Comparison of ENCODE assay signal across 18 cellular contexts in genomic region chr6:22108199-22108598, GRCh38.
DNase-seq lines count a peak whose midpoint lies in the region; ATAC-seq and TF ChIP-seq lines count a peak whose summit lies in the region.
"Had no signal": no experiment of that assay in that cellular context is flagged by ENCODE, and none has a peak within 500 bp of the region (broad histone marks: within the 10 kb centered on the region; RNA-seq: fewer than 3 reads in every experiment).

No MANE protein-coding gene starts in this region.

- H3K36me3 ChIP-seq in HEK293 (ENCODE audit: control insufficient read depth in 2 of 2, insufficient read depth in 1 of 2, low read length in 2 of 2) = no peaks in the 10 kb centered on the region

- intact Hi-C loops in left ventricle myocardium superior (cut with micrococcal nuclease) = no loop called here

- ATAC-seq in left ventricle myocardium superior = peak; percentile 91
- ATAC-seq in HG03139 (IDR thresholded peaks at IDR 0.05; ENCODE audit: unreplicated experiment) = no peak

- H3K4me1 Mint-ChIP-seq in brain = peaks cover 27% of the 10 kb centered on the region
- H3K4me1 Mint-ChIP-seq: activated CD4-positive, alpha-beta T cell treated with anti-CD3 and anti-CD28 coated beads, Interleukin-2, amount 10 ng/mL, durations not matched to agents 24 days and 14 days; activated naive CD4-positive, alpha-beta T cell treated with anti-CD3 and anti-CD28 coated beads, Interleukin-2, amount 50 U/mL, for 24 hours; endodermal cell; neural crest cell had no signal

- POLR2A ChIA-PET in HEK293 (lab: Yijun Ruan, JAX) = no interaction called here

- TF ChIP-seq CTCF in AG10803 (conservative IDR thresholded peaks at IDR 0.05; ENCODE audit: low read length) (no peak), HEK293 (tag by site-specific recombination; IDR thresholded peaks at IDR 0.05) (no peak), brain (conservative IDR thresholded peaks at IDR 0.05) (no peak)

- H3K4me1 ChIP-seq in HEK293 (ENCODE audit: control insufficient read depth, insufficient read depth, low read length) = no peaks in the 10 kb centered on the region
- H3K4me1 ChIP-seq: Caco-2 had no signal

- peaks cover 49% of the 10 kb centered on the region for H3K36me3 Mint-ChIP-seq in brain
- H3K36me3 Mint-ChIP-seq: activated naive CD4-positive, alpha-beta T cell treated with anti-CD3 and anti-CD28 coated beads, Interleukin-2, amount 50 U/mL, for 24 hours had no signal

- peak overlapping the region in 4 of 5 experiments; percentile 60 to 80 (median 70) for H3K27ac Mint-ChIP-seq in brain
- H3K27ac Mint-ChIP-seq: activated CD4-positive, alpha-beta T cell treated with anti-CD3 and anti-CD28 coated beads, Interleukin-2, amount 10 ng/mL, durations not matched to agents 24 days and 14 days; activated naive CD4-positive, alpha-beta T cell treated with anti-CD3 and anti-CD28 coated beads, Interleukin-2, amount 50 U/mL, for 24 hours; endodermal cell had no signal

- no peaks in the 10 kb centered on the region for H3K9me3 ChIP-seq in HEK293 (ENCODE audit: control insufficient read depth, insufficient read depth, low read depth, low read length)
- H3K9me3 ChIP-seq: Caco-2 had no signal

- DNase-seq in AG10803 (ENCODE audit: low read depth) = peak; percentile 8
- peak; percentile 41 for DNase-seq in left ventricle myocardium superior
- DNase-seq in NCI-H2029 treated with DMSO at 0.1 percent for 48 hours (lab: John Stamatoyannopoulos, UW) = no peak
- DNase-seq in effector CD4-positive, alpha-beta T cell = no peak
- DNase-seq in stimulated activated CD4-positive, alpha-beta T cell treated with anti-CD3 and anti-CD28 coated beads, Interleukin-4, amount 100 ng/mL, for 1 hour = no peak
- DNase-seq: activated CD4-positive, alpha-beta T cell treated with anti-CD3 and anti-CD28 coated beads, Interleukin-2, amount 10 ng/mL, durations not matched to agents 24 days and 14 days; Caco-2; cerebellar nuclear complex; endodermal cell; GDM1; mesendoderm; NCI-H446 treated with DMSO at 0.1 percent for 48 hours; retina had no signal

- H3K4me3 ChIP-seq in AG10803 (ENCODE audit: low read length) (no peak overlapping the region), HEK293 (ENCODE audit: low read depth, low read length) (no peak overlapping the region)

- H3K9me3 Mint-ChIP-seq in brain = peaks cover 0 to 2% (median 0%) of the 10 kb centered on the region in 5 experiments
- H3K9me3 Mint-ChIP-seq: activated CD4-positive, alpha-beta T cell treated with anti-CD3 and anti-CD28 coated beads, Interleukin-2, amount 10 ng/mL, durations not matched to agents 24 days and 14 days; activated naive CD4-positive, alpha-beta T cell treated with anti-CD3 and anti-CD28 coated beads, Interleukin-2, amount 50 U/mL, for 24 hours; endodermal cell; neural crest cell had no signal

- no peak overlapping the region for H3K27ac ChIP-seq in HEK293 (ENCODE audit: extremely low read depth, low read depth, low read length)

- H3K27me3 Mint-ChIP-seq in brain = peaks cover 3% of the 10 kb centered on the region
- H3K27me3 Mint-ChIP-seq: activated CD4-positive, alpha-beta T cell treated with anti-CD3 and anti-CD28 coated beads, Interleukin-2, amount 10 ng/mL, durations not matched to agents 24 days and 14 days had no signal

- CTCF ChIA-PET in HEK293 (lab: Yijun Ruan, JAX) = no interaction called here

- H3K4me3 Mint-ChIP-seq in brain = no peak overlapping the region
- H3K4me3 Mint-ChIP-seq: activated CD4-positive, alpha-beta T cell treated with anti-CD3 and anti-CD28 coated beads, Interleukin-2, amount 10 ng/mL, durations not matched to agents 24 days and 14 days; activated naive CD4-positive, alpha-beta T cell treated with anti-CD3 and anti-CD28 coated beads, Interleukin-2, amount 50 U/mL, for 24 hours; endodermal cell; neural crest cell had no signal

TF ChIP-seq in HEK293, 187 proteins besides CTCF, POLR2A, EP300 and RAD21:
- TF ChIP-seq ZNF449 (tag by site-specific recombination; IDR thresholded peaks at IDR 0.05) (peak; percentile 77), SP7 (tag by site-specific recombination; IDR thresholded peaks at IDR 0.05) (no peak), HOXD13 (CRISPR knock-in tag; IDR thresholded peaks at IDR 0.05; ENCODE audit: borderline replicate concordance) (no peak), ZEB2 (tag by site-specific recombination; IDR thresholded peaks at IDR 0.05) (no peak), PRDM10 (tag by site-specific recombination; IDR thresholded peaks at IDR 0.05) (no peak), ZNF274 (IDR thresholded peaks at IDR 0.05; ENCODE audit: low read length) (no peak), ZNF274 (tag by site-specific recombination; IDR thresholded peaks at IDR 0.05; ENCODE audit: borderline replicate concordance) (no peak)

Comparison
In these comparisons a context has a peak if more than half of its experiments do, and no peak if none do; other contexts are left out.
1. DNase-seq: peak in AG10803 (single experiment) and left ventricle myocardium superior (single experiment); none in NCI-H2029 treated with DMSO at 0.1 percent for 48 hours (single experiment), effector CD4-positive, alpha-beta T cell (single experiment) and stimulated activated CD4-positive, alpha-beta T cell treated with anti-CD3 and anti-CD28 coated beads, Interleukin-4, amount 100 ng/mL, for 1 hour (single experiment).